Comparison of ENCODE assay signal across 20 cellular contexts in the genomic region with DNA sequence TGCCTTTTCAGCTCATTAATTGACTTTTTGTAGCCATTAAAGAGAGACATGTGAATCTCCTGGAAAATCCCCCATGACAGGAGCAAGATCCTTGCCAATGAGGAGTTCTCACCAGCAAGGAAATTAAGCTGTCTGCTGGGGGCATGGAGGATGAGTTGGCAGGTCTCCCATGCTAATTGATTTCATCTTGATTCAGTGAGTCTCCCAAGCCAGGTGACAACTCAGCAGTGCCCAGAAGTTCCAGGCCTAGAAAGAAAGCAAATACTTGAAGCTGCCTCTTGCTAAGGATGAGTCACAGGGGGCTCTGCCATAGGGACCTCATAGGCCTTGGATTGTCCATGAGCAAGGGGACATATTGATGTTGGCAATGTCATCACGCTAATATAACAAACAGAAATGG.
DNase-seq lines count a peak whose midpoint lies in the region; ATAC-seq and TF ChIP-seq lines count a peak whose summit lies in the region.
"Had no signal": no experiment of that assay in that cellular context is flagged by ENCODE, and none has a peak within 500 bp of the region (broad histone marks: within the 10 kb centered on the region; RNA-seq: fewer than 3 reads in every experiment).

No MANE protein-coding gene starts in this region.

- no peak for ATAC-seq in HG03460 (IDR thresholded peaks at IDR 0.05; ENCODE audit: unreplicated experiment)
- ATAC-seq in HG03045 (IDR thresholded peaks at IDR 0.05; ENCODE audit: unreplicated experiment) = no peak
- ATAC-seq: HCT116, T-cell had no signal

- H3K4me1 ChIP-seq in HEK293 (ENCODE audit: control insufficient read depth, insufficient read depth, low read length) = no peaks in the 10 kb centered on the region
- H3K4me1 ChIP-seq: BLaER1 had no signal

- POLR2A ChIA-PET in HEK293 (lab: Yijun Ruan, JAX) = no interaction called here

- H3K4me3 ChIP-seq in HEK293 (ENCODE audit: low read depth, low read length) (no peak overlapping the region), fibroblast of mammary gland (ENCODE audit: control insufficient read depth, low read depth, low read length) (no peak overlapping the region)
- H3K4me3 ChIP-seq: BLaER1 had no signal

- H3K36me3 ChIP-seq in HEK293 (ENCODE audit: control insufficient read depth in 2 of 2, insufficient read depth in 1 of 2, low read length in 2 of 2) = no peaks in the 10 kb centered on the region
- H3K36me3 ChIP-seq: BLaER1 had no signal

- CTCF ChIA-PET in HEK293 (lab: Yijun Ruan, JAX) = interaction anchor here (1.1 kb wide), 1 partner anchor 305 kb away, joined by 3 read pairs; no protein-coding TSS in a partner anchor

- H3K27ac ChIP-seq in HEK293 (ENCODE audit: extremely low read depth, low read depth, low read length) = no peak overlapping the region
- H3K27ac ChIP-seq: BLaER1 had no signal

- peak; percentile 9 for DNase-seq in DMS79 (lab: John Stamatoyannopoulos, UW)
- DNase-seq in NCI-H446 treated with DMSO at 0.1 percent for 48 hours (lab: John Stamatoyannopoulos, UW) = peak; percentile 94
- DNase-seq in fibroblast of mammary gland (ENCODE audit: low read depth) = peak; percentile 45
- DNase-seq in NCI-H526 treated with DMSO at 0.1 percent for 48 hours (lab: John Stamatoyannopoulos, UW) = no peak
- DNase-seq in GF-D8 (lab: John Stamatoyannopoulos, UW) = no peak
- DNase-seq: CD4-positive, alpha-beta T cell; EL; MV-4-11; NCI-H1436 treated with DMSO at 0.1 percent for 48 hours; NCI-H1930; NCI-H345; NCI-H526; NK-92 treated with Interleukin-12 subunit alpha and Interleukin-12 subunit beta, amount 100 ng/mL, for 24 hours; SIG-M5; T-cell had no signal

- no peak for TF ChIP-seq CTCF in HEK293 (tag by site-specific recombination; IDR thresholded peaks at IDR 0.05)
- TF ChIP-seq CTCF in fibroblast of mammary gland (conservative IDR thresholded peaks at IDR 0.05; ENCODE audit: control insufficient read depth, insufficient read depth, low read depth, low read length) = no peak

- H3K9me3 ChIP-seq in HEK293 (ENCODE audit: control insufficient read depth, insufficient read depth, low read depth, low read length) = no peaks in the 10 kb centered on the region
- H3K9me3 ChIP-seq: BLaER1 had no signal

TF ChIP-seq in HEK293, 187 proteins besides CTCF, POLR2A, EP300 and RAD21:
- TF ChIP-seq ZNF121 (tag by site-specific recombination; IDR thresholded peaks at IDR 0.05) = no peak
- peak; percentile 70 for TF ChIP-seq GLIS1 (tag by site-specific recombination; IDR thresholded peaks at IDR 0.05)

Comparison
In these comparisons a context has a peak if more than half of its experiments do, and no peak if none do; other contexts are left out.
1. DNase-seq: peak in DMS79 (single experiment), NCI-H446 treated with DMSO at 0.1 percent for 48 hours (single experiment) and fibroblast of mammary gland (single experiment); none in NCI-H526 treated with DMSO at 0.1 percent for 48 hours (single experiment) and GF-D8 (single experiment).